In the genomic region with DNA sequence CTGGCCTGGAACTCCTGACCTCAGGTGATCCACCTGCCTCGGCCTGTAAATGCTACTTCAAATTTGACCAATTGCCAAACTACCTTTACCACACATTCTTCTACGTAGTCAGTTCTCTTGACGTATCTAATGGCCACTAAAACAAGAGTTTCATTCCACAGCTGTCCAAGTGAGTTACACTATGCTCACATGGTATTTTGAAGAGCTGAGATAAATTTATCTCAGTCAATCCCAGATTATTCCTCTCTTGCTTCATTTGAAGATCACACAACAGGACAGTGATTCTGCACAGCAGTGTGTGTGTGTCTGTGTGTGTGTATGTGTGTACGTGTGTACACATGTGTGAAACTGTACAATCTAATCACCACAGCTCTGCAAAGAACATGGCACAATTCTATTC, we compare ENCODE assay signal across 21 cellular contexts.
A peak's percentile ranks its signal among the peaks of the same experiment; 100 is the strongest.
DNase-seq lines count a peak whose midpoint lies in the region; ATAC-seq, FAIRE-seq and TF ChIP-seq lines count a peak whose summit lies in the region.
"Had no signal": no experiment of that assay in that cellular context is flagged by ENCODE, and none has a peak within 500 bp of the region (broad histone marks: within the 10 kb centered on the region; RNA-seq: fewer than 3 reads in every experiment).

No MANE protein-coding gene starts in this region.

- TF ChIP-seq CTCF in neural crest cell (conservative IDR thresholded peaks at IDR 0.05) = no peak
- no peak for TF ChIP-seq CTCF in neural progenitor cell (IDR thresholded peaks at IDR 0.05)

- H3K4me3 ChIP-seq in neural progenitor cell = no peak overlapping the region
- H3K4me3 ChIP-seq: BLaER1, K562, MG63 had no signal

- H3F3A ChIP-seq in neural progenitor cell (ENCODE audit: low read depth) = no peaks in the 10 kb centered on the region

- no peaks in the 10 kb centered on the region for H3K79me2 ChIP-seq in neural progenitor cell (ENCODE audit: low read depth)

- FAIRE-seq in urothelium cell line (lab: Jason Lieb, UNC) = peak; percentile 88
- FAIRE-seq: A204.1, D721Med, GM18507, HepG2, K562 had no signal

- no peak overlapping the region for H3K4me2 ChIP-seq in neural progenitor cell
- H3K4me2 ChIP-seq: BLaER1 had no signal

- peaks cover 2% of the 10 kb centered on the region for H3K36me3 Mint-ChIP-seq in neural crest cell (ENCODE audit: low read depth)
- H3K36me3 Mint-ChIP-seq in naive thymus-derived CD8-positive, alpha-beta T cell = peaks cover 0 to 3% (median 0%) of the 10 kb centered on the region in 3 donors
- H3K36me3 Mint-ChIP-seq in neural progenitor cell = no peaks in the 10 kb centered on the region
- H3K36me3 Mint-ChIP-seq: CD4-positive, CD25-positive, alpha-beta regulatory T cell had no signal

- no peak overlapping the region for H2AFZ ChIP-seq in neural progenitor cell (replicated peaks)

- ATAC-seq in naive thymus-derived CD8-positive, alpha-beta T cell = no peak
- no peak for ATAC-seq in HG03521 (IDR thresholded peaks at IDR 0.05; ENCODE audit: unreplicated experiment)
- ATAC-seq: HCT116, HepG2, K562 had no signal

- peaks cover under 1% of the 10 kb centered on the region for H3K9me3 ChIP-seq in neural progenitor cell (ENCODE audit: low read depth)
- H3K9me3 ChIP-seq: MG63 had no signal

- H3K4me3 Mint-ChIP-seq in neural crest cell (no peak overlapping the region), neural progenitor cell (no peak overlapping the region)
- no peak overlapping the region for H3K4me3 Mint-ChIP-seq in naive thymus-derived CD8-positive, alpha-beta T cell
- H3K4me3 Mint-ChIP-seq: CD4-positive, CD25-positive, alpha-beta regulatory T cell had no signal

- peaks cover 10% of the 10 kb centered on the region for H3K4me1 ChIP-seq in neural progenitor cell
- H3K4me1 ChIP-seq: BLaER1 had no signal

- H3K27ac Mint-ChIP-seq in neural crest cell (ENCODE audit: unreplicated experiment) = peak overlapping the region; percentile 96
- no peak overlapping the region for H3K27ac Mint-ChIP-seq in naive thymus-derived CD8-positive, alpha-beta T cell
- no peak overlapping the region for H3K27ac Mint-ChIP-seq in neural progenitor cell
- H3K27ac Mint-ChIP-seq: CD4-positive, CD25-positive, alpha-beta regulatory T cell had no signal

- H3K36me3 ChIP-seq in neural progenitor cell = peaks cover 2% of the 10 kb centered on the region
- H3K36me3 ChIP-seq: BLaER1, MG63 had no signal

- H3K9me3 Mint-ChIP-seq in neural crest cell (peaks cover 4% of the 10 kb centered on the region), neural progenitor cell (peaks cover 2% of the 10 kb centered on the region)
- H3K9me3 Mint-ChIP-seq in naive thymus-derived CD8-positive, alpha-beta T cell = peaks cover 0 to 8% (median 0%) of the 10 kb centered on the region in 9 donors

- H3K27me3 ChIP-seq in neural progenitor cell = no peaks in the 10 kb centered on the region
- H3K27me3 ChIP-seq: BLaER1, MG63 had no signal

- no peak overlapping the region for H3K9ac ChIP-seq in neural progenitor cell
- H3K9ac ChIP-seq: BLaER1 had no signal

- POLR2A ChIA-PET in naive thymus-derived CD8-positive, alpha-beta T cell (lab: Charles Lee) = no interaction called here

- H3K27ac ChIP-seq in cingulate gyrus (ENCODE audit: low read depth, low read length) (peak overlapping the region; percentile 95), neural progenitor cell (no peak overlapping the region)
- H3K27ac ChIP-seq: BLaER1, RWPE1 had no signal

- H3K4me1 Mint-ChIP-seq in neural crest cell (peaks cover 25% of the 10 kb centered on the region), neural progenitor cell (peaks cover 2% of the 10 kb centered on the region)
- H3K4me1 Mint-ChIP-seq in naive thymus-derived CD8-positive, alpha-beta T cell = no peaks in the 10 kb centered on the region
- H3K4me1 Mint-ChIP-seq: CD4-positive, CD25-positive, alpha-beta regulatory T cell had no signal

- DNase-seq in RPMI8226 (peak; percentile 56), neural crest cell (ENCODE audit: low read depth, low spot score) (no peak), urothelium cell line (ENCODE audit: low spot score) (no peak), neural progenitor cell (ENCODE audit: low spot score) (no peak)
- DNase-seq in naive thymus-derived CD8-positive, alpha-beta T cell = no peak
- DNase-seq: CD4-positive, CD25-positive, alpha-beta regulatory T cell; MG63; NCI-H1105 treated with DMSO at 0.1 percent for 48 hours; NCI-H2029 treated with DMSO at 0.1 percent for 48 hours; NCI-H446 treated with DMSO at 0.1 percent for 48 hours; SHP77 had no signal

- H4K20me1 ChIP-seq in neural progenitor cell (ENCODE audit: low read depth) = no peaks in the 10 kb centered on the region
- H4K20me1 ChIP-seq: BLaER1 had no signal

- no peaks in the 10 kb centered on the region for H3K27me3 Mint-ChIP-seq in neural crest cell (ENCODE audit: low read depth)
- H3K27me3 Mint-ChIP-seq in naive thymus-derived CD8-positive, alpha-beta T cell = peaks cover 5 to 15% (median 7%) of the 10 kb centered on the region in 5 donors
- H3K27me3 Mint-ChIP-seq in neural progenitor cell (ENCODE audit: insufficient read depth, low read depth) = peaks cover 2% of the 10 kb centered on the region
- H3K27me3 Mint-ChIP-seq: CD4-positive, CD25-positive, alpha-beta regulatory T cell had no signal
